In the genomic region with DNA sequence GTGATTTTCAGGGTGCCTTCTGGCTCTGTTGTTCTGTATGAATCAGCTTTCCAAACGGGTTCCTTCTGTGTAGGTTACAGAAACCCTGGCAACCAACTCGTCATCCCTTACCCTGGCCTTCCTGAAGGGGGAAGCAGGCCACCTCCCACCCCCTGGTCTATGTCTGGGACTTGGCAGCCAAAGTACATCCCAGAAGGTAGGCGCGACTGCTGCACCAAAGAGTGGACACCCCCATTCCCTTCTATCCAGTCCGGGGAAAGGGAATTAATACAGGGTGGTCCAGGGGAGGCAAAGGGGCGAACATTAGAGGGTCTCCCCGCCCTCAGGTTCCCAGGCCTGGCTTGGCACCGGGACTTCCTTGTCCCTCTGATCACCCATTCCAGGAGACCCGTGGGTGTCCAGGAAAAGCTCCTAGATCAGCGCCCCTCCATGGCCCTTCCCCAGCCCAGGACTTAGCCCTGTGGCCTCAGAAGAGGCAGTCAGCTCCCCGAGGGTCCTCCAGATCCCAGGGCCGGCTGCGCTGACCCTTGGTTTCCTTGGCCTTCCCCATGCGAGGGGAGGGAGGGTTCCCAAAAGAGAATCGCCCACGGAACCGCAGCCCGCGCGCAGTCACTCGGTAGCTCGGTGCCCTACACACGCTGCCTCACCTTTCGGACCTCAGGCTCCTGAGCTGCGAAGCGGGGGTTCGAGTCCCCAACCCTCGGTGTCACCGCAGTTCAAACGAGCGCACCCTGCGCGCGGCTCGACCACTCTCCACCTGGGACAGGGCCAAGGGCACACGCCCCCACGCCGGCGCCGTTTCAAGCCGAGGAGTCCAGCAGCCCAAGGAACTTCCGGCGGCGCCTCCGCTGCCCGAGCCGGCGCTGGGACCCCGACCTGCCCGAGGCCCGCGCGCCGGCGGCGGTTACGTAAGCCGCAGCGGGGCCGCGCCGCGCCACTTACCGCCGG, we compare ENCODE assay signal across 8 cellular contexts. TPM values are rescaled to one million over a fixed set of nuclear protein-coding genes. Genes with fewer than 3 reads are reported as not detected.
DNase-seq lines count a peak whose midpoint lies in the region; ATAC-seq, FAIRE-seq and TF ChIP-seq lines count a peak whose summit lies in the region.

A gene with protein sequence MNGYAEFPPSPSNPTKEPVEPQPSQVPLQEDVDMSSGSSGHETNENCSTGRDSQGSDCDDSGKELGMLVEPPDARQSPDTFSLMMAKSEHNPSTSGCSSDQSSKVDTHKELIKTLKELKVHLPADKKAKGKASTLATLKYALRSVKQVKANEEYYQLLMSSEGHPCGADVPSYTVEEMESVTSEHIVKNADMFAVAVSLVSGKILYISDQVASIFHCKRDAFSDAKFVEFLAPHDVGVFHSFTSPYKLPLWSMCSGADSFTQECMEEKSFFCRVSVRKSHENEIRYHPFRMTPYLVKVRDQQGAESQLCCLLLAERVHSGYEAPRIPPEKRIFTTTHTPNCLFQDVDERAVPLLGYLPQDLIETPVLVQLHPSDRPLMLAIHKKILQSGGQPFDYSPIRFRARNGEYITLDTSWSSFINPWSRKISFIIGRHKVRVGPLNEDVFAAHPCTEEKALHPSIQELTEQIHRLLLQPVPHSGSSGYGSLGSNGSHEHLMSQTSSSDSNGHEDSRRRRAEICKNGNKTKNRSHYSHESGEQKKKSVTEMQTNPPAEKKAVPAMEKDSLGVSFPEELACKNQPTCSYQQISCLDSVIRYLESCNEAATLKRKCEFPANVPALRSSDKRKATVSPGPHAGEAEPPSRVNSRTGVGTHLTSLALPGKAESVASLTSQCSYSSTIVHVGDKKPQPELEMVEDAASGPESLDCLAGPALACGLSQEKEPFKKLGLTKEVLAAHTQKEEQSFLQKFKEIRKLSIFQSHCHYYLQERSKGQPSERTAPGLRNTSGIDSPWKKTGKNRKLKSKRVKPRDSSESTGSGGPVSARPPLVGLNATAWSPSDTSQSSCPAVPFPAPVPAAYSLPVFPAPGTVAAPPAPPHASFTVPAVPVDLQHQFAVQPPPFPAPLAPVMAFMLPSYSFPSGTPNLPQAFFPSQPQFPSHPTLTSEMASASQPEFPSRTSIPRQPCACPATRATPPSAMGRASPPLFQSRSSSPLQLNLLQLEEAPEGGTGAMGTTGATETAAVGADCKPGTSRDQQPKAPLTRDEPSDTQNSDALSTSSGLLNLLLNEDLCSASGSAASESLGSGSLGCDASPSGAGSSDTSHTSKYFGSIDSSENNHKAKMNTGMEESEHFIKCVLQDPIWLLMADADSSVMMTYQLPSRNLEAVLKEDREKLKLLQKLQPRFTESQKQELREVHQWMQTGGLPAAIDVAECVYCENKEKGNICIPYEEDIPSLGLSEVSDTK (N-terminal part only) (minus strand): TSS at position 909 of the 948 bp plus-strand sequence. CDS start 10,674 bp downstream, outside the sequence.

- peak within 1 kb of the TSS; percentile 86 for H3K4me3 ChIP-seq in CD8-positive, alpha-beta T cell (ENCODE audit: low read depth, low read length)
- H3K4me3 ChIP-seq in ovary: peak within 1 kb of the TSS; percentile 90

- peak; percentile 11 for TF ChIP-seq POLR2A in ovary (IDR thresholded peaks at IDR 0.05)

- ATAC-seq in CD8-positive, alpha-beta T cell: no peak
- peak; percentile 39 for ATAC-seq in GM19023 (IDR thresholded peaks at IDR 0.05; ENCODE audit: unreplicated experiment)
- ATAC-seq in HG03159 (IDR thresholded peaks at IDR 0.05; ENCODE audit: unreplicated experiment): peak; percentile 38

- intact Hi-C loops in CD8-positive, alpha-beta T cell (cut with DNase I, micrococcal nuclease): loop anchor here (1.0 to 10.0 kb wide), 9 partner anchors 32 to 856 kb away; a partner anchor contains a TSS
- intact Hi-C loops in cardiac septum (cut with DNase I) (loop anchor here (2.0 kb wide), 1 partner anchor 33 kb away; a partner anchor contains a TSS), ovary (cut with DNase I) (no loop called here)

- H3K9me3 Mint-ChIP-seq in CD8-positive, alpha-beta T cell: no peaks in the 10 kb centered on the region
- H3K9me3 Mint-ChIP-seq in activated naive CD8-positive, alpha-beta T cell treated with anti-CD3 and anti-CD28 coated beads for 36 hours: no peaks in the 10 kb centered on the region

- peaks cover 25% of the 10 kb centered on the region for H3K4me1 ChIP-seq in CD8-positive, alpha-beta T cell (ENCODE audit: insufficient read depth, low read length)
- H3K4me1 ChIP-seq in ovary (ENCODE audit: insufficient read depth): peaks cover 10% of the 10 kb centered on the region

- H3K27ac Mint-ChIP-seq in CD8-positive, alpha-beta T cell: peak within 1 kb of the TSS; percentile 96
- peak within 1 kb of the TSS; percentile 99 for H3K27ac Mint-ChIP-seq in activated naive CD8-positive, alpha-beta T cell treated with anti-CD3 and anti-CD28 coated beads for 36 hours

- no peak for TF ChIP-seq EP300 in ovary (IDR thresholded peaks at IDR 0.05)

- FAIRE-seq in RCC 7860 (lab: Jason Lieb, UNC): no peak

- peak within 1 kb of the TSS; percentile 91 for H3K27ac ChIP-seq in CD8-positive, alpha-beta T cell (ENCODE audit: low read depth, low read length)
- H3K27ac ChIP-seq in ovary: peak within 1 kb of the TSS; percentile 88 to 90

- peak in 3 of 7 experiments; percentile 38 to 52 (median 46) for DNase-seq in CD8-positive, alpha-beta T cell
- DNase-seq in RCC 7860 (ENCODE audit: low spot score): peak; percentile 73
- peak; percentile 45 for DNase-seq in activated naive CD8-positive, alpha-beta T cell treated with anti-CD3 and anti-CD28 coated beads for 36 hours
- DNase-seq in cardiac septum (ENCODE audit: low spot score): no peak
- DNase-seq in ovary: peak; percentile 62 to 82 (median 79)
- no peak for DNase-seq in NK-92 treated with Interleukin-12 subunit alpha and Interleukin-12 subunit beta, amount 100 ng/mL, for 24 hours (lab: John Stamatoyannopoulos, UW)

- no peak for TF ChIP-seq CTCF in CD8-positive, alpha-beta T cell (IDR thresholded peaks at IDR 0.05)
- no peak for TF ChIP-seq CTCF in ovary (IDR thresholded peaks at IDR 0.05)

- peak within 1 kb of the TSS; percentile 91 for H3K4me3 Mint-ChIP-seq in CD8-positive, alpha-beta T cell
- H3K4me3 Mint-ChIP-seq in activated naive CD8-positive, alpha-beta T cell treated with anti-CD3 and anti-CD28 coated beads for 36 hours: peak within 1 kb of the TSS; percentile 94

- peaks cover 45% of the 10 kb centered on the region for H3K4me1 Mint-ChIP-seq in CD8-positive, alpha-beta T cell (ENCODE audit: low read depth)
- H3K4me1 Mint-ChIP-seq in activated naive CD8-positive, alpha-beta T cell treated with anti-CD3 and anti-CD28 coated beads for 36 hours: peaks cover 35% of the 10 kb centered on the region

- no peaks in the 10 kb centered on the region for H3K27me3 ChIP-seq in CD8-positive, alpha-beta T cell (ENCODE audit: insufficient read depth, low read length)
- no peaks in the 10 kb centered on the region for H3K27me3 ChIP-seq in ovary

- 1 to 2% (median 1%) methylated on average over 36 to 65 of the region's 65 CpGs for WGBS in ovary, 3 donors

- CTCF ChIA-PET in CD8-positive, alpha-beta T cell (lab: Charles Lee): interaction anchor here (1.2 to 1.6 kb wide), 2 partner anchors 25 to 32 kb away, joined by 3 to 4 read pairs; no protein-coding TSS in a partner anchor

- H3K36me3 ChIP-seq in CD8-positive, alpha-beta T cell (ENCODE audit: insufficient read depth, low read length): no peaks in the 10 kb centered on the region
- H3K36me3 ChIP-seq in ovary: no peaks in the 10 kb centered on the region

- POLR2A ChIA-PET in CD8-positive, alpha-beta T cell (lab: Charles Lee): interaction anchor here (1.7 to 2.6 kb wide), 3 partner anchors 9 to 86 kb away, joined by 6 to 9 read pairs (median 7); a partner anchor contains a TSS

- H3K36me3 Mint-ChIP-seq in CD8-positive, alpha-beta T cell: peaks cover 3% of the 10 kb centered on the region
- H3K36me3 Mint-ChIP-seq in activated naive CD8-positive, alpha-beta T cell treated with anti-CD3 and anti-CD28 coated beads for 36 hours: peaks cover 2% of the 10 kb centered on the region

- H3K9me3 ChIP-seq in CD8-positive, alpha-beta T cell (ENCODE audit: low read length): no peaks in the 10 kb centered on the region
- no peaks in the 10 kb centered on the region for H3K9me3 ChIP-seq in ovary

- H3K27me3 Mint-ChIP-seq in CD8-positive, alpha-beta T cell (ENCODE audit: low read depth): no peaks in the 10 kb centered on the region
- no peaks in the 10 kb centered on the region for H3K27me3 Mint-ChIP-seq in activated naive CD8-positive, alpha-beta T cell treated with anti-CD3 and anti-CD28 coated beads for 36 hours

RNA-seq across cellular contexts. Expression of the gene that starts here (rescaled TPM):
- total RNA-seq in CD8-positive, alpha-beta T cell: 10 to 100 TPM; 43.9 to 45.7 TPM
- 10 to 100 TPM; 15.3 to 17.5 TPM for total RNA-seq in activated naive CD8-positive, alpha-beta T cell treated with anti-CD3 and anti-CD28 coated beads for 36 hours
- 13.0 TPM for total RNA-seq in cardiac septum
- total RNA-seq in ovary: 10 to 100 TPM in 6 of 7 donors, 1 to 10 TPM in 1; 9.9 to 34.5 (median 27.4) TPM
- polyA plus RNA-seq in ovary: 1 to 10 TPM; 8.1 to 8.5 TPM

Comparison
In these comparisons a context has a peak if more than half of its experiments do, and no peak if none do; other contexts are left out.
1. DNase-seq: peak in RCC 7860 (single experiment), activated naive CD8-positive, alpha-beta T cell treated with anti-CD3 and anti-CD28 coated beads for 36 hours (single experiment) and ovary (5 of 5); none in cardiac septum (single experiment) and NK-92 treated with Interleukin-12 subunit alpha and Interleukin-12 subunit beta, amount 100 ng/mL, for 24 hours (single experiment).
2. intact Hi-C loops: an anchor here in CD8-positive, alpha-beta T cell (1.0 to 10.0 kb wide) and cardiac septum (2.0 kb wide); none called in ovary.